9 cellular contexts compared by ENCODE assay signal in genomic region chr11:68436985-68437926, GRCh38. TPM values are rescaled to one million over a fixed set of nuclear protein-coding genes. Genes with fewer than 3 reads are reported as not detected.
A peak's percentile ranks its signal among the peaks of the same experiment; 100 is the strongest.
DNase-seq lines count a peak whose midpoint lies in the region; ATAC-seq and TF ChIP-seq lines count a peak whose summit lies in the region.
"Had no signal": no experiment of that assay in that cellular context is flagged by ENCODE, and none has a peak within 500 bp of the region (broad histone marks: within the 10 kb centered on the region; RNA-seq: fewer than 3 reads in every experiment).

No MANE protein-coding gene starts in this region.

- H3K4me3 ChIP-seq in HCT116 (replicated peaks in 1 of 2; ENCODE audit: low read depth in 1 of 2, low read length in 2 of 2), result no peak overlapping the region
- no peak overlapping the region for H3K4me3 ChIP-seq in skeletal muscle cell (ENCODE audit: low read depth, low read length)

- BruUV-seq in HCT116 (replicated peaks; lab: Mats Ljungman, UMichigan), result no TSS peak

- POLR2A ChIA-PET in HCT116 (lab: Charles Lee), result no interaction called here

- no peaks in the 10 kb centered on the region for H3K27me3 ChIP-seq in HCT116 (ENCODE audit: insufficient read depth, low read length)

- no peak for TF ChIP-seq RAD21 in HCT116 (IDR thresholded peaks at IDR 0.05; ENCODE audit: low read depth)

- H3K4me2 ChIP-seq in HCT116 (ENCODE audit: low read length), result peak overlapping the region; percentile 37; the same call in 1 of the 2 replicates

- RAD21 ChIA-PET in HCT116 (lab: Charles Lee; ENCODE audit: low non-redundant PET in 1 of 2, low total read pairs in 2 of 2, uncharacterized antibody in 2 of 2, unreplicated experiment in 2 of 2), result no interaction called here

- no peaks in the 10 kb centered on the region for H3K79me2 ChIP-seq in HCT116 (ENCODE audit: insufficient read depth, low read length)

- H3K27ac ChIP-seq in HCT116 (ENCODE audit: low read depth, low read length), result no peak overlapping the region

- DNase-seq in HCT116 (ENCODE audit: low read depth, low spot score) (no peak), SW480 (ENCODE audit: low spot score) (peak; percentile 25), glomerular endothelial cell (ENCODE audit: extremely low read depth, low read depth, low spot score) (peak; percentile 47), skeletal muscle cell (ENCODE audit: low read depth) (peak; percentile 67), NCI-H510A treated with DMSO at 0.1 percent for 48 hours (lab: John Stamatoyannopoulos, UW) (no peak), HuH-7.5 (ENCODE audit: low spot score) (no peak), D341Med (ENCODE audit: low spot score) (no peak)
- DNase-seq: activated naive CD8-positive, alpha-beta T cell treated with anti-CD3 and anti-CD28 coated beads for 36 hours had no signal

- no peak overlapping the region for H2AFZ ChIP-seq in HCT116 (ENCODE audit: low read depth, low read length, poor library complexity, severe bottlenecking)

- no peaks in the 10 kb centered on the region for H3K9me2 ChIP-seq in HCT116 (ENCODE audit: insufficient read depth)

- no peaks in the 10 kb centered on the region for H4K20me1 ChIP-seq in HCT116 (ENCODE audit: insufficient read depth)

- no peak overlapping the region for H3K9ac ChIP-seq in HCT116 (ENCODE audit: low read length)

- TF ChIP-seq POLR2A in HCT116 (IDR thresholded peaks at IDR 0.05; ENCODE audit: borderline replicate concordance, extremely low read depth, insufficient read depth, insufficient read length), result no peak

- intact Hi-C loops in HCT116 (cut with micrococcal nuclease), result no loop called here

- TF ChIP-seq CTCF in HCT116 (IDR thresholded peaks at IDR 0.05 in 2 of 3, conservative IDR thresholded peaks at IDR 0.05 in 1 of 3; ENCODE audit: borderline replicate concordance in 1 of 3, insufficient read depth in 1 of 3, low read depth in 2 of 3, low read length in 2 of 3), result no peak

- peaks cover 3% of the 10 kb centered on the region in 2 experiments; a peak in 2 of 4 replicates for H3K36me3 ChIP-seq in HCT116 (ENCODE audit: control insufficient read depth in 1 of 2, insufficient read depth in 2 of 2, low read length in 2 of 2)

- H3K9me3 ChIP-seq in HCT116 (ENCODE audit: control insufficient read depth in 1 of 2, insufficient read depth in 1 of 2, low read depth in 1 of 2, low read length in 2 of 2), result no peaks in the 10 kb centered on the region

- ATAC-seq in HCT116 (peak; percentile 69), HG02852 (IDR thresholded peaks at IDR 0.05; ENCODE audit: unreplicated experiment) (no peak)

- peaks cover 0 to 15% of the 10 kb centered on the region in 2 experiments; a peak in 2 of 4 replicates for H3K4me1 ChIP-seq in HCT116 (ENCODE audit: control insufficient read depth in 1 of 2, insufficient read depth in 2 of 2, low read length in 2 of 2)

- CTCF ChIA-PET in HCT116 (lab: Charles Lee), result interaction anchor here (0.6 kb wide), 1 partner anchor 179 kb away, joined by 3 read pairs; no protein-coding TSS in a partner anchor

TF ChIP-seq in HCT116, 20 proteins besides CTCF, POLR2A, EP300 and RAD21:
- TF ChIP-seq SIN3A (IDR thresholded peaks at IDR 0.05; ENCODE audit: low read depth) (no peak), SRF (IDR thresholded peaks at IDR 0.05; ENCODE audit: low read depth) (no peak), ELF1 (IDR thresholded peaks at IDR 0.05; ENCODE audit: borderline replicate concordance, low read depth) (no peak), ZFX (IDR thresholded peaks at IDR 0.05) (no peak), SP1 (IDR thresholded peaks at IDR 0.05; ENCODE audit: low read depth) (no peak), POLR2AphosphoS5 (IDR thresholded peaks at IDR 0.05; ENCODE audit: low read depth, low read length) (no peak), EGR1 (IDR thresholded peaks at IDR 0.05; ENCODE audit: low read depth) (no peak), JUND (IDR thresholded peaks at IDR 0.05) (no peak), REST (IDR thresholded peaks at IDR 0.05; ENCODE audit: low read depth) (no peak), YY1 (IDR thresholded peaks at IDR 0.05; ENCODE audit: extremely low read depth, insufficient replicate concordance, low read depth, low read length) (no peak), ZNF274 (IDR thresholded peaks at IDR 0.05; ENCODE audit: low read depth, low read length) (no peak), ZBTB33 (IDR thresholded peaks at IDR 0.05; ENCODE audit: extremely low read depth, insufficient replicate concordance, low read length) (no peak), CEBPB (IDR thresholded peaks at IDR 0.05; ENCODE audit: low read depth) (no peak), MAX (IDR thresholded peaks at IDR 0.05) (no peak), FOSL1 (IDR thresholded peaks at IDR 0.05; ENCODE audit: low read depth) (no peak), TCF7L2 (IDR thresholded peaks at IDR 0.05; ENCODE audit: borderline replicate concordance, extremely low read depth, insufficient read depth, insufficient read length) (no peak), CBX3 (IDR thresholded peaks at IDR 0.05; ENCODE audit: low read depth) (no peak)
TF ChIP-seq in HCT116: peak in this region for 0.

RNA-seq across cellular contexts. Expression of gene PPP6R3, which starts 23.3 kb away (rescaled TPM):
- total RNA-seq in HCT116 (2021; ENCODE audit: unreplicated experiment) (113 TPM), glomerular endothelial cell (80.6 and 86.6 TPM in 2 replicates)
- 57.0 and 58.0 TPM in 2 replicates for polyA plus RNA-seq in HCT116 (2012)

Comparison
In these comparisons a context has a peak if more than half of its experiments do, and no peak if none do; other contexts are left out.
1. DNase-seq: peak in SW480 (single experiment), glomerular endothelial cell (single experiment) and skeletal muscle cell (single experiment); none in HCT116 (single experiment), NCI-H510A treated with DMSO at 0.1 percent for 48 hours (single experiment), HuH-7.5 (single experiment) and D341Med (single experiment).